ENCODE assay signal across 10 cellular contexts in the genomic region with DNA sequence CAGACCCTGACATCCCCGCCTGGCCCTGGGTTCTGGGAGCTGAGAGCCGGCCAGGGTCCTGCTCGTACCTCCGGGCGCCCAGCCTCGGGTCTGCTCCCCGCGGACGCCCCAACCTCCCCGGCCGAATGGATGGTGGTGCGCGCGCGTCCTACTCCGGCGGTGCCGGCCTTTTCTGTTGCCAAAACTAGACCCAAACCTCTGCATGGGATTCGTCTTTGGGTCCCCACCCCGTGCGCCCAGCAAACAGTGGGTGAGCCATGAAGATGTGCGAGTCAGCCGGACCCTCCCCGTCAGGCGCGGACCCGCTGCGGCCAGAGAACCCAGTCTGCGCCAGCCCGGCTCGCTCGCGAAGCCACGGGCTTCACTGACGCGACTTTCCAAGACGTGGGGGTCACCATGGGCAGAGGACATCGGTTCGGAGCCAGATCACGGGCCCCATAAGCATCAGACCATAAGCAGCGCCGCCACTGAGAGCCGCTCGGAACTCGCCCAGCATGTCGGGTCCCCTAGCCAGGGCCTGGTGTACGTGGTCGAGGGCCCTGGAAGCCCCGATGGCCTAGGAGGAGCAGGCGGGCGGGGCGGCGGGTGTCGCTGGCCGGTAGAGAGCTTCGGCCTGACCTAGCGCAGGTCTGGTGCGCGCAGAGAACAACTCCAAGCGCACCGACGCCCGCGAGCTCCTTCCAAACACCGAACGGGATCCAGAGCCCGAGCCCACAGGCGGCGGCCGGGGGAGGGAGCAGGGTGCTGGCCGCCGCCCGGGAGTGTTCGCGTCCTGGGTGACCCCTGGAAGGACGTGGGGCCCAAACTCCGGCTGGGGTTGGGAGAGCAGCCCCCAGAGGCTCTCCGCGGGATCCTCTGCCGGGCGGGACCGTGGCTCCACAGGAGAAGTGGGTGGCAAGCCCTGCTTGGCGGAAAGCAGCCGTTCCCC. TPM values are rescaled to one million over a fixed set of nuclear protein-coding genes. Genes with fewer than 3 reads are reported as not detected.
DNase-seq lines count a peak whose midpoint lies in the region; ATAC-seq and TF ChIP-seq lines count a peak whose summit lies in the region.
"Had no signal": no experiment of that assay in that cellular context is flagged by ENCODE, and none has a peak within 500 bp of the region (broad histone marks: within the 10 kb centered on the region; RNA-seq: fewer than 3 reads in every experiment).

No MANE protein-coding gene starts in this region.

- no peak overlapping the region for H3K27ac ChIP-seq in testis

- no peaks in the 10 kb centered on the region for H3K27me3 ChIP-seq in testis

- H3K4me3 ChIP-seq in testis, result peak overlapping the region; percentile 9 to 94

- ATAC-seq in GM19023 (IDR thresholded peaks at IDR 0.05; ENCODE audit: unreplicated experiment), result no peak

- H3K27ac Mint-ChIP-seq in activated naive CD4-positive, alpha-beta T cell treated with anti-CD3 and anti-CD28 coated beads, Interleukin-2, amount 50 U/mL, for 24 hours, result peak overlapping the region; percentile 17
- peak overlapping the region; percentile 55 for H3K27ac Mint-ChIP-seq in activated T-cell treated with anti-CD3 and anti-CD28 coated beads, Interleukin-2, amount 50 U/mL, for 24 hours

- H3K36me3 ChIP-seq in testis (ENCODE audit: low read depth, missing control alignments), result no peaks in the 10 kb centered on the region

- H3K36me3 Mint-ChIP-seq in activated naive CD4-positive, alpha-beta T cell treated with anti-CD3 and anti-CD28 coated beads, Interleukin-2, amount 50 U/mL, for 24 hours, result no peaks in the 10 kb centered on the region
- peaks cover 25% of the 10 kb centered on the region for H3K36me3 Mint-ChIP-seq in activated T-cell treated with anti-CD3 and anti-CD28 coated beads, Interleukin-2, amount 50 U/mL, for 24 hours (ENCODE audit: low read depth)

- 5 to 10% methylated on average over 12 to 75 of the region's 84 CpGs for WGBS in testis, 2 donors

- H3K4me1 Mint-ChIP-seq in activated naive CD4-positive, alpha-beta T cell treated with anti-CD3 and anti-CD28 coated beads, Interleukin-2, amount 50 U/mL, for 24 hours, result peaks cover 29% of the 10 kb centered on the region
- peaks cover 28% of the 10 kb centered on the region for H3K4me1 Mint-ChIP-seq in activated T-cell treated with anti-CD3 and anti-CD28 coated beads, Interleukin-2, amount 50 U/mL, for 24 hours (ENCODE audit: low read depth)

- no peak for TF ChIP-seq CTCF in testis (IDR thresholded peaks at IDR 0.05)

- intact Hi-C loops in testis (cut with DNase I; ENCODE audit: low total_unique reads) (no loop called here), posterior vena cava (cut with DNase I) (no loop called here)

- H3K4me3 Mint-ChIP-seq in activated naive CD4-positive, alpha-beta T cell treated with anti-CD3 and anti-CD28 coated beads, Interleukin-2, amount 50 U/mL, for 24 hours, result peak overlapping the region; percentile 64
- peak overlapping the region; percentile 54 for H3K4me3 Mint-ChIP-seq in activated T-cell treated with anti-CD3 and anti-CD28 coated beads, Interleukin-2, amount 50 U/mL, for 24 hours

- no peak for TF ChIP-seq POLR2A in testis (IDR thresholded peaks at IDR 0.05)

- H3K9me3 ChIP-seq in testis, result no peaks in the 10 kb centered on the region

- no peaks in the 10 kb centered on the region for H3K4me1 ChIP-seq in testis

- no peaks in the 10 kb centered on the region for H3K9me3 Mint-ChIP-seq in activated naive CD4-positive, alpha-beta T cell treated with anti-CD3 and anti-CD28 coated beads, Interleukin-2, amount 50 U/mL, for 24 hours
- no peaks in the 10 kb centered on the region for H3K9me3 Mint-ChIP-seq in activated T-cell treated with anti-CD3 and anti-CD28 coated beads, Interleukin-2, amount 50 U/mL, for 24 hours

- no peak for DNase-seq in activated naive CD4-positive, alpha-beta T cell (lab: John Stamatoyannopoulos, UW)
- DNase-seq in activated T-cell treated with anti-CD3 and anti-CD28 coated beads, Interleukin-2, amount 50 U/mL, for 24 hours, result peak; percentile 47
- DNase-seq in iris pigment epithelial cell (ENCODE audit: low read depth) (peak; percentile 19), testis (no peak), posterior vena cava (ENCODE audit: low spot score) (no peak), hypothalamus (lab: John Stamatoyannopoulos, UW) (no peak)
- DNase-seq: small intestine had no signal

- H3K27me3 Mint-ChIP-seq in activated naive CD4-positive, alpha-beta T cell treated with anti-CD3 and anti-CD28 coated beads, Interleukin-2, amount 50 U/mL, for 24 hours, result peaks cover 24% of the 10 kb centered on the region
- H3K27me3 Mint-ChIP-seq in activated T-cell treated with anti-CD3 and anti-CD28 coated beads, Interleukin-2, amount 50 U/mL, for 24 hours, result peaks cover 43% of the 10 kb centered on the region

RNA-seq across cellular contexts. Expression of gene TP73, which starts 1.0 kb away (rescaled TPM):
- 1 to 10 TPM; 1.3 to 1.5 TPM for total RNA-seq in testis
- polyA plus RNA-seq in testis (ENCODE audit: insufficient read depth, low read depth, low replicate concordance), result 2.2 TPM
- total RNA-seq in posterior vena cava, result not detected
- total RNA-seq: fibroblast of villous mesenchyme had no signal

RNA-seq across cellular contexts. Expression of gene WRAP73, which starts 1.4 kb away (rescaled TPM):
- total RNA-seq in testis, result 10 to 100 TPM; 26.1 to 34.2 TPM
- 32.5 TPM for polyA plus RNA-seq in testis (ENCODE audit: insufficient read depth, low read depth, low replicate concordance)
- total RNA-seq in posterior vena cava, result 10 to 100 TPM; 10.9 to 13.7 TPM

RNA-seq across cellular contexts. Expression of gene TPRG1L, which starts 26.5 kb away (rescaled TPM):
- total RNA-seq in testis (10 to 100 TPM; 30.6 to 33.3 TPM), posterior vena cava (10 to 100 TPM; 37.5 to 45.6 TPM)
- polyA plus RNA-seq in testis (ENCODE audit: insufficient read depth, low read depth, low replicate concordance), result 40.9 TPM

RNA-seq across cellular contexts. Expression of gene MEGF6, which starts 40.0 kb away (rescaled TPM):
- total RNA-seq in testis (10 to 100 TPM; 16.1 to 26.4 TPM), posterior vena cava (100 to 1,000 TPM in 1 of 2 donors, 10 to 100 TPM in 1; 82.3 to 123 TPM)
- polyA plus RNA-seq in testis (ENCODE audit: insufficient read depth, low read depth, low replicate concordance), result 9.0 TPM

Comparison
In these comparisons a context has a peak if more than half of its experiments do, and no peak if none do; other contexts are left out.
1. DNase-seq: peak in activated T-cell treated with anti-CD3 and anti-CD28 coated beads, Interleukin-2, amount 50 U/mL, for 24 hours (single experiment) and iris pigment epithelial cell (single experiment); none in activated naive CD4-positive, alpha-beta T cell (0 of 4), testis (single experiment), posterior vena cava (single experiment) and hypothalamus (0 of 51).